ENCODE assay signal across 1 cellular context in the genomic region with DNA sequence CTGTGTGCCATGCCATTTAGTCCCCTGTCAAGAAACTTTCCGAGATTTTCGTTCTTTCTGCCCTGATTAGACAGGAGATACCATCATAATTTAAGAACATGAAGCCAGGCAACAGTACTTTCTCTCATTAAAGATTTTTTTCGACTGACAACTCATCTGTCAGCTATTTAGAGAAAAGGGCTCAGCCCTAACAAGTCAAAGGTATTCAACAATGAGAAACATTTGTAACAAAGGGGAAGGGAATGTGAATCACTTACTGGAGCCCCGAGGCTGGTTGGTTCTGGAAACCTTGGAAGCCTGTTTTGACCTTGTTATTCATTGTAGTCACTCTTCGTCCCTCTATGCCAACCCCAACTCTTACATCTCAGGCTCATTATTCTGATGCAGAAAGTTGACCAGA.
A peak's percentile ranks its signal among the peaks of the same experiment; 100 is the strongest.
TF ChIP-seq lines count a peak whose summit lies in the region.

No MANE protein-coding gene starts in this region.

TF ChIP-seq in endothelial cell of umbilical vein, 7 proteins besides CTCF, POLR2A, EP300 and RAD21:
- TF ChIP-seq JUN (IDR thresholded peaks at IDR 0.05; ENCODE audit: borderline replicate concordance, insufficient read depth, insufficient read length, low read depth): peak; percentile 29
- TF ChIP-seq FOS (IDR thresholded peaks at IDR 0.05; ENCODE audit: borderline replicate concordance, insufficient read depth, low read length): peak; percentile 38
- TF ChIP-seq MYC (IDR thresholded peaks at IDR 0.05; ENCODE audit: low read depth, low read length): no peak
- no peak for TF ChIP-seq MAX (IDR thresholded peaks at IDR 0.05; ENCODE audit: insufficient read depth, insufficient read length)
- no peak for TF ChIP-seq GATA2 (IDR thresholded peaks at IDR 0.05; ENCODE audit: insufficient read depth, insufficient read length, low read depth, low read length)
